In genomic region chr4:3484057-3484973, GRCh38 we compare ENCODE assay signal across 13 cellular contexts. TPM values are rescaled to one million over a fixed set of nuclear protein-coding genes. Genes with fewer than 3 reads are reported as not detected.
DNase-seq lines count a peak whose midpoint lies in the region; ATAC-seq, FAIRE-seq and TF ChIP-seq lines count a peak whose summit lies in the region.
"Had no signal": no experiment of that assay in that cellular context is flagged by ENCODE, and none has a peak within 500 bp of the region (broad histone marks: within the 10 kb centered on the region; RNA-seq: fewer than 3 reads in every experiment).

No MANE protein-coding gene starts in this region.

- H3K9me3 ChIP-seq in A549 (no peaks in the 10 kb centered on the region), astrocyte (ENCODE audit: insufficient read depth, low read depth, low read length) (no peaks in the 10 kb centered on the region), left lung (no peaks in the 10 kb centered on the region)
- H3K9me3 ChIP-seq: adrenal gland, BE2C had no signal

- H3K27me3 Mint-ChIP-seq in astrocyte (ENCODE audit: low read depth, unreplicated experiment): peaks cover 28% of the 10 kb centered on the region
- H3K27me3 Mint-ChIP-seq in activated CD4-positive, alpha-beta memory T cell treated with anti-CD3 and anti-CD28 coated beads for 36 hours: peaks cover 23% of the 10 kb centered on the region

- no peak for TF ChIP-seq RAD21 in A549 (conservative IDR thresholded peaks at IDR 0.05 in 1 of 2, IDR thresholded peaks at IDR 0.05 in 1 of 2)

- no peak overlapping the region for H3K27ac Mint-ChIP-seq in astrocyte (ENCODE audit: unreplicated experiment)
- no peak overlapping the region for H3K27ac Mint-ChIP-seq in activated CD4-positive, alpha-beta memory T cell treated with anti-CD3 and anti-CD28 coated beads for 36 hours

- no peaks in the 10 kb centered on the region for H4K20me1 ChIP-seq in astrocyte (ENCODE audit: insufficient read depth, low read length)

- H3K4me1 ChIP-seq in A549: peaks cover 37% of the 10 kb centered on the region
- peaks cover 10% of the 10 kb centered on the region for H3K4me1 ChIP-seq in astrocyte (ENCODE audit: insufficient read depth, low read length)
- peaks cover 0 to 13% of the 10 kb centered on the region in 2 donors for H3K4me1 ChIP-seq in left lung
- H3K4me1 ChIP-seq: adrenal gland, BE2C had no signal

- H3K4me2 ChIP-seq in A549 (peak overlapping the region; percentile 80), astrocyte (ENCODE audit: low read length) (peak overlapping the region; percentile 19)

- H3K4me1 Mint-ChIP-seq in astrocyte (ENCODE audit: low read depth, unreplicated experiment): no peaks in the 10 kb centered on the region
- peaks cover 2% of the 10 kb centered on the region for H3K4me1 Mint-ChIP-seq in activated CD4-positive, alpha-beta memory T cell treated with anti-CD3 and anti-CD28 coated beads for 36 hours (ENCODE audit: low read depth)

- no peaks in the 10 kb centered on the region for H3K36me3 Mint-ChIP-seq in astrocyte (ENCODE audit: low read depth, unreplicated experiment)
- H3K36me3 Mint-ChIP-seq in activated CD4-positive, alpha-beta memory T cell treated with anti-CD3 and anti-CD28 coated beads for 36 hours: no peaks in the 10 kb centered on the region

- POLR2A ChIA-PET in A549 (lab: Yijun Ruan, JAX): no interaction called here
- POLR2A ChIA-PET in activated CD4-positive, alpha-beta memory T cell treated with anti-CD3 and anti-CD28 coated beads for 36 hours (lab: Charles Lee): no interaction called here

- H3K4me3 ChIP-seq in A549 (peak overlapping the region; percentile 23; the same call in 1 of the 3 replicates), astrocyte (ENCODE audit: insufficient read depth, low read depth, low read length) (no peak overlapping the region), left lung (no peak overlapping the region)
- H3K4me3 ChIP-seq: adrenal gland had no signal

- peak in 1 of 2 experiments; percentile 41; a peak in 1 of 5 replicates for TF ChIP-seq EP300 in A549 (IDR thresholded peaks at IDR 0.05)

- TF ChIP-seq CTCF in A549 (IDR thresholded peaks at IDR 0.05) (no peak), astrocyte (IDR thresholded peaks at IDR 0.05; ENCODE audit: insufficient read depth, low read depth, low read length) (no peak), left lung (IDR thresholded peaks at IDR 0.05) (no peak)

- no peak overlapping the region for H3K4me3 Mint-ChIP-seq in astrocyte (ENCODE audit: unreplicated experiment)
- H3K4me3 Mint-ChIP-seq in activated CD4-positive, alpha-beta memory T cell treated with anti-CD3 and anti-CD28 coated beads for 36 hours: no peak overlapping the region

- WGBS in A549 (ENCODE audit: missing lambda C conversion rate): 76% methylated on average over 12 of the region's 45 CpGs

- H3K36me3 ChIP-seq in astrocyte (ENCODE audit: insufficient read depth, low read length): no peaks in the 10 kb centered on the region
- no peaks in the 10 kb centered on the region for H3K36me3 ChIP-seq in left lung
- H3K36me3 ChIP-seq: adrenal gland, BE2C had no signal

- DNase-seq in A549 (ENCODE audit: low read depth in 1 of 2, low spot score in 1 of 2) (peak; percentile 23 to 60), LHCN-M2 (ENCODE audit: low read depth) (peak; percentile 75), astrocyte (ENCODE audit: low read depth) (no peak), left lung (peak in 1 of 2 donors; percentile 83)
- DNase-seq in activated CD4-positive, alpha-beta memory T cell treated with anti-CD3 and anti-CD28 coated beads for 36 hours: no peak
- DNase-seq: BE2C; stimulated activated CD4-positive, alpha-beta T cell treated with anti-CD3 and anti-CD28 coated beads, Interleukin-1b, Interleukin-23, amount 100 ng/mL, for 48 hours had no signal

- H3K9ac ChIP-seq in astrocyte (ENCODE audit: low read length): no peak overlapping the region

- FAIRE-seq in A549 (lab: Jason Lieb, UNC): no peak
- no peak for FAIRE-seq in astrocyte (lab: Jason Lieb, UNC)

- H3K27ac ChIP-seq in A549 (peak overlapping the region; percentile 50 to 83), astrocyte (ENCODE audit: low read depth, low read length) (no peak overlapping the region), left lung (no peak overlapping the region)
- H3K27ac ChIP-seq: adrenal gland had no signal

- ATAC-seq in A549 (peak; percentile 9 to 18; a peak in 4 of 6 replicates), left lung (peak; percentile 61), HG03520 (IDR thresholded peaks at IDR 0.05; ENCODE audit: unreplicated experiment) (no peak), GM21737 (IDR thresholded peaks at IDR 0.05; ENCODE audit: unreplicated experiment) (no peak), GM21825 (IDR thresholded peaks at IDR 0.05; ENCODE audit: unreplicated experiment) (no peak)

- H3K27me3 ChIP-seq in astrocyte (ENCODE audit: insufficient read depth, low read length) (peaks cover 6% of the 10 kb centered on the region), left lung (peaks cover 6 to 95% of the 10 kb centered on the region in 2 donors)

- no peaks in the 10 kb centered on the region for H3K79me2 ChIP-seq in astrocyte (ENCODE audit: insufficient read depth, low read length)

- H2AFZ ChIP-seq in astrocyte (ENCODE audit: low read depth, low read length): no peak overlapping the region

- intact Hi-C loops in left lung (cut with DNase I): no loop called here
- intact Hi-C loops in activated CD4-positive, alpha-beta memory T cell treated with anti-CD3 and anti-CD28 coated beads for 36 hours (cut with micrococcal nuclease): no loop called here

- no peak for TF ChIP-seq POLR2A in A549 (IDR thresholded peaks at IDR 0.05; ENCODE audit: low read length)

- H3K9me3 Mint-ChIP-seq in astrocyte (ENCODE audit: unreplicated experiment): no peaks in the 10 kb centered on the region
- H3K9me3 Mint-ChIP-seq in activated CD4-positive, alpha-beta memory T cell treated with anti-CD3 and anti-CD28 coated beads for 36 hours: no peaks in the 10 kb centered on the region

- CTCF ChIA-PET in A549 (lab: Yijun Ruan, JAX): no interaction called here
- CTCF ChIA-PET in activated CD4-positive, alpha-beta memory T cell treated with anti-CD3 and anti-CD28 coated beads for 36 hours (lab: Charles Lee): no interaction called here

TF ChIP-seq in A549, 52 proteins besides CTCF, POLR2A, EP300 and RAD21:
- TF ChIP-seq USF2 (IDR thresholded peaks at IDR 0.05): 0 out of 2 replicates have a peak, but pooled peaks have one; percentile 18
- TF ChIP-seq ZNF302 (CRISPR knock-in tag; IDR thresholded peaks at IDR 0.05): no peak; the same call in 1 of the 2 replicates

RNA-seq across cellular contexts. Expression of gene DOK7, which starts 21.2 kb away (rescaled TPM):
- polyA plus RNA-seq in A549 (2011; rRNA removed) (0.12 and 0.17 TPM in 2 replicates), A549 (2017; fragmentation: RNase III; extraction: RNeasy Plus Mini Kit Qiagen cat#74134 plus additional on column Dnase treatment) (0.15 to 0.21 TPM (median 0.21 TPM) in 3 replicates)
- 0.09 and 0.13 TPM in 2 replicates for polyA plus RNA-seq in A549 (2012; cell fraction: cytosol; rRNA removed)
- polyA plus RNA-seq in A549 (2012; cell fraction: nucleus; rRNA removed): 0.29 and 0.36 TPM in 2 replicates
- polyA minus RNA-seq in A549 (2011; rRNA and poly(A)+ RNA removed): 0.10 and 0.17 TPM in 2 replicates
- total RNA-seq in LHCN-M2 (2014; rRNA removed) (41.6 and 47.9 TPM in 2 replicates), astrocyte (not detected in 2 replicates), left lung (1 to 10 TPM; 1.6 to 6.3 TPM)
- polyA plus RNA-seq in LHCN-M2 (2012): 37.5 TPM
- not detected for total RNA-seq in activated CD4-positive, alpha-beta memory T cell treated with anti-CD3 and anti-CD28 coated beads for 36 hours
- total RNA-seq: HT1080; T-helper 2 cell treated with Interferon-gamma antibody and Interleukin-4, amounts not matched to agents 100 ng/mL and 5 ng/mL, for 36 hours had no signal

RNA-seq across cellular contexts. Expression of gene HGFAC, which starts 42.5 kb away (rescaled TPM):
- polyA plus RNA-seq in A549 (2011; rRNA removed): 0.09 TPM in 1 of 2 replicates, not detected in the other
- polyA plus RNA-seq in A549 (2012; cell fraction: cytosol; rRNA removed): 0.11 and 0.23 TPM in 2 replicates
- 2.8 and 4.1 TPM in 2 replicates for polyA plus RNA-seq in A549 (2012; cell fraction: nucleus; rRNA removed)
- polyA plus RNA-seq in A549 (2017; fragmentation: RNase III; extraction: RNeasy Plus Mini Kit Qiagen cat#74134 plus additional on column Dnase treatment): 0.20 to 0.25 TPM (median 0.24 TPM) in 3 replicates
- not detected in 2 replicates for polyA minus RNA-seq in A549 (2011; rRNA and poly(A)+ RNA removed)
- 0.32 and 0.40 TPM in 2 replicates for total RNA-seq in LHCN-M2 (2014; rRNA removed)
- polyA plus RNA-seq in LHCN-M2 (2012): 0.17 TPM
- total RNA-seq in astrocyte: 0.38 and 0.52 TPM in 2 replicates
- total RNA-seq in left lung: under 1 TPM in 1 of 2 donors, not detected in 1; 0.32 TPM
- not detected for total RNA-seq in activated CD4-positive, alpha-beta memory T cell treated with anti-CD3 and anti-CD28 coated beads for 36 hours
- total RNA-seq: HT1080; T-helper 2 cell treated with Interferon-gamma antibody and Interleukin-4, amounts not matched to agents 100 ng/mL and 5 ng/mL, for 36 hours had no signal

RNA-seq across cellular contexts. Expression of gene LRPAP1, which starts 47.9 kb away (rescaled TPM):
- 60.7 and 64.3 TPM in 2 replicates for polyA plus RNA-seq in A549 (2011; rRNA removed)
- 85.6 and 89.7 TPM in 2 replicates for polyA plus RNA-seq in A549 (2012; cell fraction: cytosol; rRNA removed)
- polyA plus RNA-seq in A549 (2012; cell fraction: nucleus; rRNA removed): 100 and 139 TPM in 2 replicates
- 79.1 to 81.1 TPM (median 80.1 TPM) in 3 replicates for polyA plus RNA-seq in A549 (2017; fragmentation: RNase III; extraction: RNeasy Plus Mini Kit Qiagen cat#74134 plus additional on column Dnase treatment)
- 16.5 and 22.0 TPM in 2 replicates for polyA minus RNA-seq in A549 (2011; rRNA and poly(A)+ RNA removed)
- total RNA-seq in LHCN-M2 (2014; rRNA removed): 211 and 237 TPM in 2 replicates
- 235 TPM for polyA plus RNA-seq in LHCN-M2 (2012)
- 191 and 203 TPM in 2 replicates for total RNA-seq in astrocyte
- total RNA-seq in left lung: 100 to 1,000 TPM; 192 to 218 TPM
- total RNA-seq in activated CD4-positive, alpha-beta memory T cell treated with anti-CD3 and anti-CD28 coated beads for 36 hours: 10 to 100 TPM; 54.6 to 55.9 TPM

Comparison
In these comparisons a context has a peak if more than half of its experiments do, and no peak if none do; other contexts are left out.
1. ATAC-seq: peak in A549 (2 of 2) and left lung (single experiment); none in HG03520 (single experiment), GM21737 (single experiment) and GM21825 (single experiment).
2. DNase-seq: peak in A549 (2 of 2) and LHCN-M2 (single experiment); none in astrocyte (single experiment) and activated CD4-positive, alpha-beta memory T cell treated with anti-CD3 and anti-CD28 coated beads for 36 hours (single experiment).
3. H3K27ac ChIP-seq: peak in A549 (2 of 2); none in astrocyte (single experiment) and left lung (0 of 2).